Comparison of ENCODE assay signal across 14 cellular contexts in genomic region chr1:225422033-225422605, GRCh38. TPM values are rescaled to one million over a fixed set of nuclear protein-coding genes. Genes with fewer than 3 reads are reported as not detected.
A peak's percentile ranks its signal among the peaks of the same experiment; 100 is the strongest.
DNase-seq lines count a peak whose midpoint lies in the region; ATAC-seq and TF ChIP-seq lines count a peak whose summit lies in the region.
"Had no signal": no experiment of that assay in that cellular context is flagged by ENCODE, and none has a peak within 500 bp of the region (broad histone marks: within the 10 kb centered on the region; RNA-seq: fewer than 3 reads in every experiment).

No MANE protein-coding gene starts in this region.

- peak overlapping the region in 1 of 4 donors; percentile 12 for H3K4me3 ChIP-seq in esophagus muscularis mucosa

- H3K27ac ChIP-seq in esophagus muscularis mucosa (replicated peaks in 1 of 4): peak overlapping the region; percentile 21 to 98 (median 94)

- no peaks in the 10 kb centered on the region for H3K9me3 Mint-ChIP-seq in activated CD8-positive, alpha-beta memory T cell treated with anti-CD3 and anti-CD28 coated beads, Interleukin-2, amount 10 ng/mL, durations not matched to agents 7 days and 5 days (ENCODE audit: low read depth)
- H3K9me3 Mint-ChIP-seq in stimulated activated memory B cell treated with anti-CD40 and anti-IgM and Interleukin-4, amounts not matched to agents 10 μg/mL and 1 μg/mL and 100 μg/mL, for 72 hours: no peaks in the 10 kb centered on the region

- no peaks in the 10 kb centered on the region for H3K9me3 ChIP-seq in esophagus muscularis mucosa
- H3K9me3 ChIP-seq: heart right ventricle had no signal

- H3K4me1 ChIP-seq in esophagus muscularis mucosa: peaks cover 29 to 72% (median 64%) of the 10 kb centered on the region in 4 donors

- no peak for TF ChIP-seq CTCF in esophagus muscularis mucosa (IDR thresholded peaks at IDR 0.05)

- WGBS in esophagus muscularis mucosa: 54% methylated on average over 14 of the region's 14 CpGs

- no peak overlapping the region for H3K4me3 Mint-ChIP-seq in activated CD8-positive, alpha-beta memory T cell treated with anti-CD3 and anti-CD28 coated beads, Interleukin-2, amount 10 ng/mL, durations not matched to agents 7 days and 5 days
- H3K4me3 Mint-ChIP-seq in stimulated activated memory B cell treated with anti-CD40 and anti-IgM and Interleukin-4, amounts not matched to agents 10 μg/mL and 1 μg/mL and 100 μg/mL, for 72 hours: no peak overlapping the region

- CTCF ChIA-PET in activated CD8-positive, alpha-beta memory T cell treated with anti-CD3 and anti-CD28 coated beads, Interleukin-2, amount 10 ng/mL, durations not matched to agents 7 days and 5 days (lab: Charles Lee): no interaction called here

- no peaks in the 10 kb centered on the region for H3K27me3 Mint-ChIP-seq in activated CD8-positive, alpha-beta memory T cell treated with anti-CD3 and anti-CD28 coated beads, Interleukin-2, amount 10 ng/mL, durations not matched to agents 7 days and 5 days
- H3K27me3 Mint-ChIP-seq in stimulated activated memory B cell treated with anti-CD40 and anti-IgM and Interleukin-4, amounts not matched to agents 10 μg/mL and 1 μg/mL and 100 μg/mL, for 72 hours: no peaks in the 10 kb centered on the region

- TF ChIP-seq POLR2A in esophagus muscularis mucosa (IDR thresholded peaks at IDR 0.05; ENCODE audit: low read depth): no peak

- H3K4me1 Mint-ChIP-seq in activated CD8-positive, alpha-beta memory T cell treated with anti-CD3 and anti-CD28 coated beads, Interleukin-2, amount 10 ng/mL, durations not matched to agents 7 days and 5 days: peaks cover 54% of the 10 kb centered on the region
- H3K4me1 Mint-ChIP-seq in stimulated activated memory B cell treated with anti-CD40 and anti-IgM and Interleukin-4, amounts not matched to agents 10 μg/mL and 1 μg/mL and 100 μg/mL, for 72 hours: peaks cover 49% of the 10 kb centered on the region

- H3K36me3 Mint-ChIP-seq in activated CD8-positive, alpha-beta memory T cell treated with anti-CD3 and anti-CD28 coated beads, Interleukin-2, amount 10 ng/mL, durations not matched to agents 7 days and 5 days: peaks cover 62% of the 10 kb centered on the region
- peaks cover 34% of the 10 kb centered on the region for H3K36me3 Mint-ChIP-seq in stimulated activated memory B cell treated with anti-CD40 and anti-IgM and Interleukin-4, amounts not matched to agents 10 μg/mL and 1 μg/mL and 100 μg/mL, for 72 hours

- H3K27me3 ChIP-seq in esophagus muscularis mucosa: no peaks in the 10 kb centered on the region
- H3K27me3 ChIP-seq: heart right ventricle had no signal

- ATAC-seq in activated CD8-positive, alpha-beta memory T cell treated with anti-CD3 and anti-CD28 coated beads, Interleukin-2, amount 10 ng/mL, durations not matched to agents 7 days and 5 days: no peak
- ATAC-seq in stimulated activated memory B cell treated with anti-CD40 and anti-IgM and Interleukin-4, amounts not matched to agents 10 μg/mL and 1 μg/mL and 100 μg/mL, for 72 hours: no peak
- ATAC-seq in HG02852 (IDR thresholded peaks at IDR 0.05; ENCODE audit: unreplicated experiment): no peak
- ATAC-seq in HG03280 (IDR thresholded peaks at IDR 0.05; ENCODE audit: unreplicated experiment): no peak
- ATAC-seq: heart right ventricle had no signal

- no peak for TF ChIP-seq EP300 in esophagus muscularis mucosa (IDR thresholded peaks at IDR 0.05)

- intact Hi-C loops in esophagus muscularis mucosa (cut with DNase I): no loop called here

- H3K36me3 ChIP-seq in esophagus muscularis mucosa: peaks cover 19 to 45% (median 30%) of the 10 kb centered on the region in 4 donors

- DNase-seq in activated CD8-positive, alpha-beta memory T cell treated with anti-CD3 and anti-CD28 coated beads, Interleukin-2, amount 10 ng/mL, durations not matched to agents 7 days and 5 days: no peak
- no peak for DNase-seq in activated CD8-positive, alpha-beta memory T cell treated with anti-CD3 and anti-CD28 coated beads, Interleukin-2, amount 50 U/mL, for 4 hours
- DNase-seq in MV-4-11 (lab: John Stamatoyannopoulos, UW): peak; percentile 45
- no peak for DNase-seq in esophagus muscularis mucosa (ENCODE audit: extremely low spot score)
- no peak for DNase-seq in HUDEP-2 (lab: John Stamatoyannopoulos, UW; ENCODE audit: unreplicated experiment in 76 of 76)
- DNase-seq: activated T-cell treated with anti-CD3 and anti-CD28 coated beads for 4 hours; heart right ventricle; NCI-H1092 treated with DMSO at 0.1 percent for 48 hours; NCI-H526; Right ventricle myocardium superior; stimulated activated CD4-positive, alpha-beta T cell treated with anti-CD3 and anti-CD28 coated beads, Interleukin-15, amount 100 ng/mL, for 24 hours had no signal

- peak overlapping the region; percentile 34 for H3K27ac Mint-ChIP-seq in activated CD8-positive, alpha-beta memory T cell treated with anti-CD3 and anti-CD28 coated beads, Interleukin-2, amount 10 ng/mL, durations not matched to agents 7 days and 5 days
- H3K27ac Mint-ChIP-seq in stimulated activated memory B cell treated with anti-CD40 and anti-IgM and Interleukin-4, amounts not matched to agents 10 μg/mL and 1 μg/mL and 100 μg/mL, for 72 hours: peak overlapping the region; percentile 71

RNA-seq across cellular contexts. Expression of gene LBR, which starts 5.7 kb away (rescaled TPM):
- total RNA-seq in activated CD8-positive, alpha-beta memory T cell treated with anti-CD3 and anti-CD28 coated beads, Interleukin-2, amount 10 ng/mL, durations not matched to agents 7 days and 5 days: 100 to 1,000 TPM; 213 to 226 TPM
- 100 to 1,000 TPM in 1 of 4 donors, 10 to 100 TPM in 3; 82.3 to 157 (median 85.1) TPM for total RNA-seq in esophagus muscularis mucosa
